ENCODE assay signal across 18 cellular contexts in the genomic region with DNA sequence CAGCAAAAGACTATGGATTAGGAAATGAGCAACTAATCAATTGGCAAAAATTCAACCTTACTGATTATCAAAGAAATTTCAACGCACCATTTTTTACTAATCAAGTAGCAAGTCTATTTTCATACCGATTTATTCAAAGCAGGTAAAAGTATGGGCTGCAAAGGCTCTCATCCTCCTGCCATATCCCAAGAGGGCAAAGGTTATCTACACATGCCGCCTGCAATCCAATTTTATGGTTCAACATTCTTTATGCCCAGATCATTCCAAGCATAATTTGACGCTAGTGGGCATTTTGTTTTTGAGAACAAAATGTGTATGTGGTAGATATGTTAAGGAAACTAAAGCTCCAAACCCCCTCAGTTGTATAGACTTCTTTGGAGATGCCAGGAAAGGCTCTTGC.
DNase-seq lines count a peak whose midpoint lies in the region; ATAC-seq and TF ChIP-seq lines count a peak whose summit lies in the region.
"Had no signal": no experiment of that assay in that cellular context is flagged by ENCODE, and none has a peak within 500 bp of the region (broad histone marks: within the 10 kb centered on the region; RNA-seq: fewer than 3 reads in every experiment).

No MANE protein-coding gene starts in this region.

- no peaks in the 10 kb centered on the region for H3K9me3 Mint-ChIP-seq in Caco-2 (ENCODE audit: unreplicated experiment)
- no peaks in the 10 kb centered on the region for H3K9me3 Mint-ChIP-seq in stimulated activated effector memory CD8-positive, alpha-beta T cell treated with anti-CD3 and anti-CD28 coated beads, Interleukin-12 subunit alpha, Interleukin-12 subunit beta, amount 100 ng/mL, for 72 hours
- H3K9me3 Mint-ChIP-seq: CD4-positive, alpha-beta T cell had no signal

- ATAC-seq in stimulated activated effector memory CD8-positive, alpha-beta T cell treated with anti-CD3 and anti-CD28 coated beads, Interleukin-12 subunit alpha, Interleukin-12 subunit beta, amount 100 ng/mL, for 72 hours, result no peak
- ATAC-seq in HG02885 (IDR thresholded peaks at IDR 0.05; ENCODE audit: poor library complexity, unreplicated experiment), result no peak
- ATAC-seq: HCT116, HepG2 had no signal

- H3K9me3 ChIP-seq in Caco-2 (no peaks in the 10 kb centered on the region), colonic mucosa (no peaks in the 10 kb centered on the region), osteoblast (ENCODE audit: low read depth, low read length) (no peaks in the 10 kb centered on the region)

- no peaks in the 10 kb centered on the region for H3K36me3 Mint-ChIP-seq in Caco-2 (ENCODE audit: insufficient read depth, unreplicated experiment)
- H3K36me3 Mint-ChIP-seq in stimulated activated effector memory CD8-positive, alpha-beta T cell treated with anti-CD3 and anti-CD28 coated beads, Interleukin-12 subunit alpha, Interleukin-12 subunit beta, amount 100 ng/mL, for 72 hours, result no peaks in the 10 kb centered on the region

- WGBS in lower leg skin, 2 donors, result 89 to 96% methylated on average over 4 of the region's 4 CpGs

- POLR2A ChIA-PET in Caco-2 (lab: Charles Lee), result no interaction called here

- peaks cover 4% of the 10 kb centered on the region for H3K27me3 Mint-ChIP-seq in Caco-2 (ENCODE audit: insufficient read depth, unreplicated experiment)
- H3K27me3 Mint-ChIP-seq: CD4-positive, alpha-beta T cell had no signal

- H3K27ac ChIP-seq in colonic mucosa (no peak overlapping the region), osteoblast (ENCODE audit: low read depth, low read length) (no peak overlapping the region)

- no peak overlapping the region for H3K4me2 ChIP-seq in osteoblast (ENCODE audit: insufficient read depth, low read length)

- H3K4me1 Mint-ChIP-seq in Caco-2 (ENCODE audit: low read depth, unreplicated experiment), result peaks cover 18% of the 10 kb centered on the region
- peaks cover 23% of the 10 kb centered on the region for H3K4me1 Mint-ChIP-seq in stimulated activated effector memory CD8-positive, alpha-beta T cell treated with anti-CD3 and anti-CD28 coated beads, Interleukin-12 subunit alpha, Interleukin-12 subunit beta, amount 100 ng/mL, for 72 hours

- no peak overlapping the region for H3K4me3 ChIP-seq in Caco-2 (ENCODE audit: low read depth, low read length)
- no peak overlapping the region for H3K4me3 ChIP-seq in colonic mucosa
- H3K4me3 ChIP-seq in lower leg skin (ENCODE audit: low read depth, poor library complexity, severe bottlenecking), result no peak overlapping the region
- no peak overlapping the region for H3K4me3 ChIP-seq in osteoblast (ENCODE audit: insufficient read depth, low read length)

- intact Hi-C loops in Caco-2 (cut with micrococcal nuclease; ENCODE audit: unreplicated experiment) (loop anchor here (5.0 kb wide), 1 partner anchor 53 kb away; no protein-coding TSS in a partner anchor), colonic mucosa (cut with DNase I) (no loop called here), lower leg skin (cut with DNase I; ENCODE audit: low total_unique reads) (no loop called here)

- TF ChIP-seq CTCF in Caco-2 (IDR thresholded peaks at IDR 0.05; ENCODE audit: insufficient read depth in 1 of 2, low read depth in 1 of 2, low read length in 1 of 2, severe bottlenecking in 1 of 2, unreplicated experiment in 1 of 2) (no peak), colonic mucosa (IDR thresholded peaks at IDR 0.05) (no peak), lower leg skin (IDR thresholded peaks at IDR 0.05) (no peak), osteoblast (IDR thresholded peaks at IDR 0.05; ENCODE audit: extremely low read depth, low read depth, low read length) (no peak)

- no peak overlapping the region for H2AFZ ChIP-seq in osteoblast (ENCODE audit: low read length)

- 0 out of 2 replicates have a peak, but pooled peaks cover 2% of the 10 kb centered on the region for H3K27me3 ChIP-seq in Caco-2 (replicated peaks; ENCODE audit: control insufficient read depth, insufficient read depth, low read length)
- H3K27me3 ChIP-seq in colonic mucosa, result no peaks in the 10 kb centered on the region
- no peaks in the 10 kb centered on the region for H3K27me3 ChIP-seq in osteoblast (ENCODE audit: insufficient read depth, low read length)

- no TSS peak for BruUV-seq in Caco-2 (replicated peaks; lab: Mats Ljungman, UMichigan)

- H3K27ac Mint-ChIP-seq in Caco-2 (ENCODE audit: unreplicated experiment), result peak overlapping the region; percentile 41
- H3K27ac Mint-ChIP-seq in stimulated activated effector memory CD8-positive, alpha-beta T cell treated with anti-CD3 and anti-CD28 coated beads, Interleukin-12 subunit alpha, Interleukin-12 subunit beta, amount 100 ng/mL, for 72 hours, result peak overlapping the region; percentile 8
- H3K27ac Mint-ChIP-seq: B cell; CD4-positive, alpha-beta T cell; HFFc6 had no signal

- H3K79me2 ChIP-seq in osteoblast (ENCODE audit: insufficient read depth, low read length), result no peaks in the 10 kb centered on the region

- CTCF ChIA-PET in Caco-2 (lab: Charles Lee), result no interaction called here

- DNase-seq in Caco-2, result peak; percentile 43 to 51
- peak; percentile 27 for DNase-seq in colonic mucosa
- peak; percentile 29 for DNase-seq in left kidney (ENCODE audit: low read depth, low spot score)
- no peak for DNase-seq in stimulated activated effector memory CD8-positive, alpha-beta T cell treated with anti-CD3 and anti-CD28 coated beads, Interleukin-12 subunit alpha, Interleukin-12 subunit beta, amount 100 ng/mL, for 72 hours (ENCODE audit: low spot score in 2 of 2)
- DNase-seq in activated T-cell treated with anti-CD3 and anti-CD28 coated beads, Interleukin-2, amount 50 U/mL, for 1 hour, result no peak
- DNase-seq in lower leg skin (ENCODE audit: low spot score in 2 of 2), result no peak
- DNase-seq in osteoblast (ENCODE audit: insufficient read length, low spot score, missing footprints), result no peak
- DNase-seq: CD4-positive, alpha-beta T cell; DMS153; DMS79; GDM1; GOT3; H7; HFFc6 had no signal

- no peaks in the 10 kb centered on the region for H4K20me1 ChIP-seq in osteoblast (ENCODE audit: insufficient read depth, low read length)

- H3K36me3 ChIP-seq in Caco-2 (ENCODE audit: control insufficient read depth, insufficient read depth, low read length), result no peaks in the 10 kb centered on the region
- H3K36me3 ChIP-seq in colonic mucosa, result no peaks in the 10 kb centered on the region
- no peaks in the 10 kb centered on the region for H3K36me3 ChIP-seq in osteoblast (ENCODE audit: insufficient read depth, low read length)

- no peak overlapping the region for H3K9ac ChIP-seq in colonic mucosa (ENCODE audit: low read depth in 2 of 2, low read length in 2 of 2)

- TF ChIP-seq POLR2A in lower leg skin (IDR thresholded peaks at IDR 0.05), result no peak

- H3K4me1 ChIP-seq in Caco-2 (peaks cover 17% of the 10 kb centered on the region), colonic mucosa (no peaks in the 10 kb centered on the region), osteoblast (ENCODE audit: insufficient read depth, low read length) (no peaks in the 10 kb centered on the region)

- no peak overlapping the region for H3K4me3 Mint-ChIP-seq in Caco-2 (ENCODE audit: unreplicated experiment)
- no peak overlapping the region for H3K4me3 Mint-ChIP-seq in stimulated activated effector memory CD8-positive, alpha-beta T cell treated with anti-CD3 and anti-CD28 coated beads, Interleukin-12 subunit alpha, Interleukin-12 subunit beta, amount 100 ng/mL, for 72 hours
- H3K4me3 Mint-ChIP-seq: B cell; CD4-positive, alpha-beta T cell; HFFc6 had no signal

Comparison
In these comparisons a context has a peak if more than half of its experiments do, and no peak if none do; other contexts are left out.
1. DNase-seq: peak in Caco-2 (2 of 2), colonic mucosa (single experiment) and left kidney (single experiment); none in stimulated activated effector memory CD8-positive, alpha-beta T cell treated with anti-CD3 and anti-CD28 coated beads, Interleukin-12 subunit alpha, Interleukin-12 subunit beta, amount 100 ng/mL, for 72 hours (0 of 2), activated T-cell treated with anti-CD3 and anti-CD28 coated beads, Interleukin-2, amount 50 U/mL, for 1 hour (single experiment), lower leg skin (0 of 2) and osteoblast (single experiment).